In genomic region chr20:58579069-58579818, GRCh38 we compare ENCODE assay signal across 27 cellular contexts.
A peak's percentile ranks its signal among the peaks of the same experiment; 100 is the strongest.
DNase-seq lines count a peak whose midpoint lies in the region; ATAC-seq, FAIRE-seq and TF ChIP-seq lines count a peak whose summit lies in the region.
"Had no signal": no experiment of that assay in that cellular context is flagged by ENCODE, and none has a peak within 500 bp of the region (broad histone marks: within the 10 kb centered on the region; RNA-seq: fewer than 3 reads in every experiment).

No MANE protein-coding gene starts in this region.

- H3K9ac ChIP-seq in GM12878 (ENCODE audit: control insufficient read depth, insufficient read depth, low read length): no peak overlapping the region
- H3K9ac ChIP-seq: BLaER1 treated with 17β-estradiol and CSF1 and Interleukin-3, amounts not matched to agents 10 nM and 100 nM; KMS-11 had no signal

- SMC1A ChIA-PET in GM12878 (lab: Charles Lee; ENCODE audit: uncharacterized antibody, unreplicated experiment): no interaction called here

- no peak for TF ChIP-seq EP300 in GM12878 (IDR thresholded peaks at IDR 0.05; ENCODE audit: borderline replicate concordance in 1 of 2, control insufficient read depth in 1 of 2, low read depth in 2 of 2, low read length in 2 of 2)

- H3K36me3 Mint-ChIP-seq in MCF 10A (ENCODE audit: insufficient read depth, unreplicated experiment): no peaks in the 10 kb centered on the region

- H3K79me2 ChIP-seq in GM12878 (ENCODE audit: control insufficient read depth, insufficient read depth, low read length): no peaks in the 10 kb centered on the region

- DNase-seq in RWPE2 (ENCODE audit: low spot score): peak; percentile 62
- no peak for DNase-seq in GM12878 (ENCODE audit: low read depth, low spot score)
- DNase-seq in mesenteric fat pad (ENCODE audit: low spot score): peak; percentile 55
- DNase-seq in tibial artery: peak; percentile 1 to 12
- no peak for DNase-seq in activated CD4-positive, alpha-beta T cell treated with anti-CD3 and anti-CD28 coated beads for 4 hours
- no peak for DNase-seq in MCF 10A (ENCODE audit: unreplicated experiment)
- DNase-seq in SW 1271 (lab: John Stamatoyannopoulos, UW): no peak
- DNase-seq: AML-193, HFFc6, IMR-90, NCI-H1048, NCI-H1417, NCI-H1694, NCI-H2029 treated with DMSO at 0.1 percent for 48 hours, NCI-H2227 treated with DMSO at 0.1 percent for 48 hours, NCI-H526 treated with DMSO at 0.1 percent for 48 hours, SIG-M5 had no signal

- 54% methylated on average over 15 of the region's 15 CpGs for WGBS in GM12878 (ENCODE audit: insufficient coverage, insufficient replicate concordance, low lambda C conversion rate, missing lambda C conversion rate)

- no peak overlapping the region for H3K4me2 ChIP-seq in GM12878 (ENCODE audit: control insufficient read depth, insufficient read depth)
- H3K4me2 ChIP-seq: A549; BLaER1 treated with 17β-estradiol and CSF1 and Interleukin-3, amounts not matched to agents 10 nM and 100 nM; GM23338; KMS-11 had no signal

- RAD21 ChIA-PET in GM12878 (lab: Charles Lee; ENCODE audit: unreplicated experiment): no interaction called here

- H3K9me3 ChIP-seq in RWPE2 (ENCODE audit: severe bottlenecking) (no peaks in the 10 kb centered on the region), GM12878 (replicated peaks; ENCODE audit: control insufficient read depth, insufficient read depth, low read length) (no peaks in the 10 kb centered on the region; the same call in 2 of the 3 replicates), tibial artery (no peaks in the 10 kb centered on the region)
- H3K9me3 ChIP-seq: A549, HAP-1 had no signal

- no peak overlapping the region for H3K4me3 Mint-ChIP-seq in MCF 10A (ENCODE audit: unreplicated experiment)
- H3K4me3 Mint-ChIP-seq: CD4-positive, alpha-beta T cell; GM23338; HFFc6 had no signal

- POLR2A ChIA-PET in GM12878 (lab: Charles Lee) (no interaction called here), MCF 10A (lab: Yijun Ruan, JAX) (no interaction called here)

- H3K4me1 ChIP-seq in RWPE2 (ENCODE audit: insufficient read depth, poor library complexity, severe bottlenecking) (no peaks in the 10 kb centered on the region), GM12878 (ENCODE audit: control insufficient read depth, insufficient read depth, low read length) (no peaks in the 10 kb centered on the region), tibial artery (no peaks in the 10 kb centered on the region)
- H3K4me1 ChIP-seq: A549, HAP-1 had no signal

- peaks cover 51% of the 10 kb centered on the region for H3K27me3 Mint-ChIP-seq in MCF 10A (ENCODE audit: insufficient read depth, unreplicated experiment)

- ATAC-seq in RWPE2 (ENCODE audit: low read depth) (no peak), GM12878 (no peak)
- ATAC-seq: A549 had no signal

- H3K4me1 Mint-ChIP-seq in MCF 10A (ENCODE audit: insufficient read depth, unreplicated experiment): no peaks in the 10 kb centered on the region

- no peak for TF ChIP-seq CTCF in RWPE2 (IDR thresholded peaks at IDR 0.05; ENCODE audit: poor library complexity, severe bottlenecking)
- TF ChIP-seq CTCF in GM12878 (IDR thresholded peaks at IDR 0.05 in 2 of 3, conservative IDR thresholded peaks at IDR 0.05 in 1 of 3; ENCODE audit: control insufficient read depth in 2 of 3, extremely low read depth in 1 of 3, insufficient read depth in 1 of 3, low read depth in 3 of 3, low read length in 3 of 3): no peak
- TF ChIP-seq CTCF in tibial artery (IDR thresholded peaks at IDR 0.05): no peak
- TF ChIP-seq CTCF in MCF 10A (IDR thresholded peaks at IDR 0.05; ENCODE audit: unreplicated experiment): no peak

- H3K27me3 ChIP-seq in RWPE2 (ENCODE audit: insufficient read depth, poor library complexity, severe bottlenecking) (no peaks in the 10 kb centered on the region), GM12878 (replicated peaks in 1 of 2; ENCODE audit: control insufficient read depth in 2 of 2, insufficient read depth in 2 of 2, low read length in 1 of 2) (peaks cover 0 to 1% of the 10 kb centered on the region in 2 experiments; a peak in 2 of 4 replicates), tibial artery (peaks cover 0 to 15% of the 10 kb centered on the region in 2 donors)
- H3K27me3 ChIP-seq: BLaER1 treated with 17β-estradiol and CSF1 and Interleukin-3, amounts not matched to agents 10 nM and 100 nM had no signal

- BruUV-seq in GM12878 (replicated peaks; lab: Mats Ljungman, UMichigan): no TSS peak
- BruUV-seq in MCF 10A (replicated peaks; lab: Mats Ljungman, UMichigan): no TSS peak

- H4K20me1 ChIP-seq in GM12878 (ENCODE audit: control insufficient read depth, insufficient read depth): no peaks in the 10 kb centered on the region
- H4K20me1 ChIP-seq: BLaER1 treated with 17β-estradiol and CSF1 and Interleukin-3, amounts not matched to agents 10 nM and 100 nM had no signal

- in situ Hi-C loops in GM12878 (cut with MboI): no loop called here

- TF ChIP-seq POLR2A in GM12878 (IDR thresholded peaks at IDR 0.05; ENCODE audit: low read depth, low read length): no peak

- peaks cover 7% of the 10 kb centered on the region for H3K9me3 Mint-ChIP-seq in MCF 10A (ENCODE audit: unreplicated experiment)
- H3K9me3 Mint-ChIP-seq: CD4-positive, alpha-beta T cell; HFFc6 had no signal

- FAIRE-seq in GM12878 (lab: Jason Lieb, UNC): no peak
- FAIRE-seq: A549, D721Med, GM18507 had no signal

- H3K4me3 ChIP-seq in RWPE2 (ENCODE audit: severe bottlenecking): no peak overlapping the region
- H3K4me3 ChIP-seq in GM12878: no peak overlapping the region
- H3K4me3 ChIP-seq in tibial artery: no peak overlapping the region
- H3K4me3 ChIP-seq: A549; BLaER1 treated with 17β-estradiol and CSF1 and Interleukin-3, amounts not matched to agents 10 nM and 100 nM; GM23338; HAP-1; SK-N-MC had no signal

- TF ChIP-seq RAD21 in GM12878 (IDR thresholded peaks at IDR 0.05; ENCODE audit: insufficient read depth, low read depth, low read length): no peak

- H3K27ac ChIP-seq in RWPE2 (ENCODE audit: poor library complexity, severe bottlenecking) (no peak overlapping the region), GM12878 (ENCODE audit: control insufficient read depth, insufficient read depth) (no peak overlapping the region), tibial artery (no peak overlapping the region)
- H3K27ac ChIP-seq: A549; BLaER1 treated with 17β-estradiol and CSF1 and Interleukin-3, amounts not matched to agents 10 nM and 100 nM; KMS-11; RWPE1; SK-N-MC had no signal

- H3K27ac Mint-ChIP-seq in MCF 10A (ENCODE audit: low read depth, unreplicated experiment): no peak overlapping the region
- H3K27ac Mint-ChIP-seq: CD4-positive, alpha-beta T cell; GM23338; HFFc6 had no signal

- intact Hi-C loops in GM12878 (cut with micrococcal nuclease; ENCODE audit: unreplicated experiment): no loop called here
- intact Hi-C loops in tibial artery (cut with DNase I; ENCODE audit: low total_unique reads): no loop called here
- intact Hi-C loops in MCF 10A (cut with micrococcal nuclease): no loop called here

- H2AFZ ChIP-seq in GM12878 (ENCODE audit: control insufficient read depth, low read depth, low read length): no peak overlapping the region
- H2AFZ ChIP-seq: GM23338 had no signal

- no peaks in the 10 kb centered on the region for H3K36me3 ChIP-seq in RWPE2 (ENCODE audit: low read depth)
- no peaks in the 10 kb centered on the region for H3K36me3 ChIP-seq in GM12878 (ENCODE audit: control insufficient read depth in 2 of 2, insufficient read depth in 2 of 2, low read length in 1 of 2)
- no peaks in the 10 kb centered on the region for H3K36me3 ChIP-seq in tibial artery
- H3K36me3 ChIP-seq: BLaER1 treated with 17β-estradiol and CSF1 and Interleukin-3, amounts not matched to agents 10 nM and 100 nM; HAP-1 had no signal

- CTCF ChIA-PET in GM12878 (lab: Yijun Ruan, JAX): no interaction called here
- CTCF ChIA-PET in MCF 10A (lab: Yijun Ruan, JAX): interaction anchor here (0.6 kb wide), 2 partner anchors 23 to 993 kb away, joined by 3 read pairs; no protein-coding TSS in a partner anchor

TF ChIP-seq in GM12878, 131 proteins besides CTCF, POLR2A, EP300 and RAD21 (continues in another document):
- TF ChIP-seq E2F8 (IDR thresholded peaks at IDR 0.05; ENCODE audit: low read depth, partially characterized antibody): no peak

Comparison
In these comparisons a context has a peak if more than half of its experiments do, and no peak if none do; other contexts are left out.
1. DNase-seq: peak in RWPE2 (single experiment), mesenteric fat pad (single experiment) and tibial artery (2 of 2); none in GM12878 (single experiment), activated CD4-positive, alpha-beta T cell treated with anti-CD3 and anti-CD28 coated beads for 4 hours (0 of 2), MCF 10A (single experiment) and SW 1271 (0 of 2).